In the genomic region with DNA sequence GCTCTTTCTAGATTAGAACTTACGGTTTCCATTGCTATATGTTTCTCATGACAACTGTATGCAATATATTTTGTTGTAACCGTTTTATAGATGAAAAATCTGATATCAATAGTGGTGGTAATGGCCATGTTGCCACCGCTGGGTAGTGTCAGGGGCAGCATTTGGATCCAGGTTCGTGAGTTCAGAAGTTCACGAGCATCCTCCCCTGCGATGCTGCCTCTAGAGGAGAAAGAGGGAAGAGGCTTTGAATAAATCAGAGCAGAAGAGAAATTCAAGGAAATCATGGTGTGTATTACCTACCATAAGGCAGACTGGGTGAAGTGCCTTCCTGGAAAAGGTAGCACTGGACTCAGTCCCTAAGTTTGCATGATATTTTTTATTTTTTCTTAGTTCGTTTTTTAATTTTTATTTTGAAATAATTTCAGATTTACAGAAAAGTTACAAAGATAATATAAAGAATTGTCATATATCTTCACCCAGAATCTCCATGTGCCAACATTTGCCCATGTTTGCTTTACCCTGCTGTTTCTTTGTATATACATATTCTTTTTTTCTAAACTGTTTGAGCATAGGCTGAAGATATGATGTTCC, we compare ENCODE assay signal across 8 cellular contexts. TPM values are rescaled to one million over a fixed set of nuclear protein-coding genes. Genes with fewer than 3 reads are reported as not detected.
DNase-seq lines count a peak whose midpoint lies in the region; ATAC-seq, FAIRE-seq and TF ChIP-seq lines count a peak whose summit lies in the region.

No MANE protein-coding gene starts in this region.

- TF ChIP-seq CTCF in adrenal gland (IDR thresholded peaks at IDR 0.05): peak; percentile 58 to 78 (median 68)

- no peaks in the 10 kb centered on the region for H3K36me3 ChIP-seq in adrenal gland (replicated peaks in 1 of 2)

- H3K36me3 Mint-ChIP-seq in activated T-cell treated with anti-CD3 and anti-CD28 coated beads, Interleukin-2, amount 50 U/mL, for 4 hours (ENCODE audit: insufficient read depth): no peaks in the 10 kb centered on the region

- peaks cover 71% of the 10 kb centered on the region for H3K27me3 Mint-ChIP-seq in activated T-cell treated with anti-CD3 and anti-CD28 coated beads, Interleukin-2, amount 50 U/mL, for 4 hours (ENCODE audit: low read depth)

- FAIRE-seq in GM19239 (lab: Jason Lieb, UNC): peak; percentile 71
- FAIRE-seq in urothelium cell line (lab: Jason Lieb, UNC): no peak

- peaks cover 8% of the 10 kb centered on the region for H3K9me3 Mint-ChIP-seq in activated T-cell treated with anti-CD3 and anti-CD28 coated beads, Interleukin-2, amount 50 U/mL, for 4 hours

- no peak overlapping the region for H3K4me3 Mint-ChIP-seq in activated T-cell treated with anti-CD3 and anti-CD28 coated beads, Interleukin-2, amount 50 U/mL, for 4 hours

- 14 to 17% (median 16%) methylated on average over 7 of the region's 7 CpGs for WGBS in adrenal gland, 4 donors

- no peaks in the 10 kb centered on the region for H3K27me3 ChIP-seq in adrenal gland

- H3K4me1 Mint-ChIP-seq in activated T-cell treated with anti-CD3 and anti-CD28 coated beads, Interleukin-2, amount 50 U/mL, for 4 hours (ENCODE audit: low read depth): peaks cover 10% of the 10 kb centered on the region

- H3K27ac ChIP-seq in adrenal gland: no peak overlapping the region

- peaks cover 9 to 14% of the 10 kb centered on the region in 2 donors for H3K4me1 ChIP-seq in adrenal gland (replicated peaks in 1 of 2)

- H3K9me3 ChIP-seq in adrenal gland (replicated peaks in 1 of 3): no peaks in the 10 kb centered on the region

- TF ChIP-seq POLR2A in adrenal gland (IDR thresholded peaks at IDR 0.05): no peak

- H3K4me3 ChIP-seq in adrenal gland: no peak overlapping the region

- ATAC-seq in activated T-cell treated with anti-CD3 and anti-CD28 coated beads, Interleukin-2, amount 50 U/mL, for 4 hours: no peak

- DNase-seq in CD1c-positive myeloid dendritic cell (ENCODE audit: extremely low spot score) (peak; percentile 32), GM19239 (ENCODE audit: insufficient read length, low spot score) (peak; percentile 48), NCI-H2227 (lab: John Stamatoyannopoulos, UW; ENCODE audit: unreplicated experiment) (peak; percentile 62), adrenal gland (peak in 6 of 7 donors; percentile 42 to 66 (median 56)), kidney glomerular epithelial cell (lab: John Stamatoyannopoulos, UW) (peak; percentile 31), urothelium cell line (ENCODE audit: low spot score) (peak; percentile 40), dedifferentiated amniotic fluid mesenchymal stem cell (ENCODE audit: extremely low spot score) (no peak)
- DNase-seq in activated T-cell treated with anti-CD3 and anti-CD28 coated beads, Interleukin-2, amount 50 U/mL, for 4 hours: no peak

- intact Hi-C loops in adrenal gland (cut with DNase I): loop anchor here in 1 of 2 donors (10.0 kb wide), 1 partner anchor 178 kb away; no protein-coding TSS in a partner anchor

RNA-seq across cellular contexts. Expression of a gene that starts 3.3 kb away (rescaled TPM):
- 10 to 100 TPM; 24.9 to 42.8 (median 30.5) TPM for total RNA-seq in adrenal gland
- 10 to 100 TPM in 1 of 3 donors, 1 to 10 TPM in 2; 5.2 to 22.6 (median 6.0) TPM for polyA plus RNA-seq in adrenal gland
- total RNA-seq in activated T-cell treated with anti-CD3 and anti-CD28 coated beads, Interleukin-2, amount 50 U/mL, for 4 hours: under 1 TPM in 2 of 3 donors, not detected in 1; 0.05 to 0.29 TPM

Comparison
In these comparisons a context has a peak if more than half of its experiments do, and no peak if none do; other contexts are left out.
1. DNase-seq: peak in CD1c-positive myeloid dendritic cell (single experiment), GM19239 (single experiment), NCI-H2227 (single experiment), adrenal gland (6 of 7), kidney glomerular epithelial cell (single experiment) and urothelium cell line (single experiment); none in dedifferentiated amniotic fluid mesenchymal stem cell (single experiment) and activated T-cell treated with anti-CD3 and anti-CD28 coated beads, Interleukin-2, amount 50 U/mL, for 4 hours (single experiment).
2. RNA of a gene that starts 3.3 kb away (total RNA-seq): 24.9 to 42.8 TPM in adrenal gland; 0.05 to 0.29 TPM in activated T-cell treated with anti-CD3 and anti-CD28 coated beads, Interleukin-2, amount 50 U/mL, for 4 hours; every median in the first group is over 10 times any median in the second.